8 cellular contexts compared by ENCODE assay signal in genomic region chr2:60553496-60553991, GRCh38. TPM values are rescaled to one million over a fixed set of nuclear protein-coding genes. Genes with fewer than 3 reads are reported as not detected.
DNase-seq lines count a peak whose midpoint lies in the region; ATAC-seq, FAIRE-seq and TF ChIP-seq lines count a peak whose summit lies in the region.

BCL11A (minus strand) TSS chr2:60553654; CDS start chr2:60553270, 384 bp downstream.

- H3K9ac ChIP-seq in endothelial cell of umbilical vein (replicated peaks; ENCODE audit: extremely low read depth, insufficient read depth, low read length) = no peak within 1 kb of the TSS

- H3K4me2 ChIP-seq in endothelial cell of umbilical vein (ENCODE audit: insufficient read depth, low read length) = peak within 1 kb of the TSS; percentile 92

- H2AFZ ChIP-seq in ACC112 (ENCODE audit: low read length, unreplicated experiment) = peak within 1 kb of the TSS; percentile 67
- H2AFZ ChIP-seq in endothelial cell of umbilical vein (ENCODE audit: low read depth, low read length) = peak within 1 kb of the TSS; percentile 92

- no TSS peak for BruUV-seq in endothelial cell of umbilical vein (replicated peaks; lab: Mats Ljungman, UMichigan)

- dilution Hi-C loops in endothelial cell of umbilical vein (cut with MboI; ENCODE audit: extremely low pct_ligation_motif_present, low sequenced_read_pairs) = no loop called here

- no peak for TF ChIP-seq POLR2A in endothelial cell of umbilical vein (IDR thresholded peaks at IDR 0.05; ENCODE audit: low read depth, low read length)

- H3K36me3 ChIP-seq in ACC112 (ENCODE audit: insufficient read depth, low read length) (no peaks in the 10 kb centered on the region), endothelial cell of umbilical vein (ENCODE audit: control insufficient read depth in 2 of 2, extremely low read depth in 1 of 2, insufficient read depth in 2 of 2, low read length in 2 of 2) (no peaks in the 10 kb centered on the region), aorta (ENCODE audit: control insufficient read depth in 1 of 2, insufficient read depth in 2 of 2, low read length in 1 of 2) (no peaks in the 10 kb centered on the region)

- POLR2A ChIA-PET in endothelial cell of umbilical vein (lab: Charles Lee) = no interaction called here

- CTCF ChIA-PET in endothelial cell of umbilical vein (lab: Charles Lee) = interaction anchor here (1.0 to 1.6 kb wide), 2 partner anchors 10 to 28 kb away, joined by 4 to 8 read pairs; no protein-coding TSS in a partner anchor

- peak; percentile 75 for FAIRE-seq in endothelial cell of umbilical vein (lab: Jason Lieb, UNC)

- H3K79me2 ChIP-seq in ACC112 (ENCODE audit: control insufficient read depth, insufficient read depth, low read length, unreplicated experiment) (no peaks in the 10 kb centered on the region), endothelial cell of umbilical vein (ENCODE audit: control insufficient read depth, insufficient read depth, low read length) (no peaks in the 10 kb centered on the region)

- ATAC-seq in GM18498 (IDR thresholded peaks at IDR 0.05; ENCODE audit: unreplicated experiment) (peak; percentile 0), aorta (ENCODE audit: low FRiP score) (no peak), HG03521 (IDR thresholded peaks at IDR 0.05; ENCODE audit: unreplicated experiment) (no peak)

- no peaks in the 10 kb centered on the region for H3K9me1 ChIP-seq in endothelial cell of umbilical vein (replicated peaks; ENCODE audit: control insufficient read depth, extremely low read depth, insufficient read depth, low read length)

- H3K27me3 ChIP-seq in ACC112 (ENCODE audit: insufficient read depth, low read length) = peaks cover 98% of the 10 kb centered on the region
- peaks cover 54 to 79% of the 10 kb centered on the region in 2 experiments for H3K27me3 ChIP-seq in endothelial cell of umbilical vein (ENCODE audit: control insufficient read depth in 2 of 2, insufficient read depth in 2 of 2, low read length in 2 of 2)
- H3K27me3 ChIP-seq in aorta (ENCODE audit: control insufficient read depth in 1 of 2, insufficient read depth in 2 of 2, low read length in 1 of 2) = peaks cover 0 to 5% of the 10 kb centered on the region in 2 donors

- H3K9me3 ChIP-seq in endothelial cell of umbilical vein (replicated peaks; ENCODE audit: control insufficient read depth, insufficient read depth, low read length) (no peaks in the 10 kb centered on the region), aorta (ENCODE audit: control insufficient read depth, low read length) (no peaks in the 10 kb centered on the region)

- TF ChIP-seq CTCF in endothelial cell of umbilical vein (IDR thresholded peaks at IDR 0.05; ENCODE audit: extremely low read depth in 1 of 2, insufficient read depth in 1 of 2, low read depth in 1 of 2, low read length in 2 of 2) = no peak

- H4K20me1 ChIP-seq in endothelial cell of umbilical vein (replicated peaks; ENCODE audit: control insufficient read depth, extremely low read depth, insufficient read depth, low read length) = no peaks in the 10 kb centered on the region

- no peak within 1 kb of the TSS for H3K27ac ChIP-seq in ACC112 (ENCODE audit: low read depth, low read length)
- H3K27ac ChIP-seq in endothelial cell of umbilical vein (ENCODE audit: insufficient read depth, low read depth, low read length) = no peak within 1 kb of the TSS
- H3K27ac ChIP-seq in aorta (ENCODE audit: low read depth in 1 of 2, low read length in 2 of 2) = no peak within 1 kb of the TSS

- H3K4me3 ChIP-seq in ACC112 (ENCODE audit: low read depth, low read length) = peak within 1 kb of the TSS; percentile 78
- H3K4me3 ChIP-seq in endothelial cell of umbilical vein (replicated peaks in 1 of 3; ENCODE audit: insufficient read depth in 1 of 3, low read depth in 1 of 3, low read length in 3 of 3) = peak within 1 kb of the TSS; percentile 58 to 86 (median 85)
- H3K4me3 ChIP-seq in aorta (ENCODE audit: low read length in 2 of 2) = peak within 1 kb of the TSS; percentile 32 to 60

- intact Hi-C loops in endothelial cell of umbilical vein (cut with micrococcal nuclease) = loop anchor here (5.0 kb wide), 1 partner anchor 1921 kb away; no protein-coding TSS in a partner anchor
- intact Hi-C loops in aorta (cut with DNase I) = no loop called here

- DNase-seq in NCI-H1092 (lab: John Stamatoyannopoulos, UW) (peak; percentile 60), SKM-1 (lab: John Stamatoyannopoulos, UW; ENCODE audit: unreplicated experiment) (peak; percentile 63), endothelial cell of umbilical vein (ENCODE audit: low read depth, low spot score) (peak; percentile 74), mucosa of gallbladder (ENCODE audit: low spot score) (peak; percentile 67), aorta (peak in 1 of 2 donors; percentile 54)

- WGBS in aorta, 2 donors = 0 to 2% methylated on average over 22 to 30 of the region's 30 CpGs

- H3K4me1 ChIP-seq in ACC112 (ENCODE audit: control insufficient read depth, insufficient read depth, low read length, unreplicated experiment) = no peaks in the 10 kb centered on the region
- peaks cover 25% of the 10 kb centered on the region for H3K4me1 ChIP-seq in endothelial cell of umbilical vein (ENCODE audit: control insufficient read depth, extremely low read depth, insufficient read depth, low read length)
- no peaks in the 10 kb centered on the region for H3K4me1 ChIP-seq in aorta (ENCODE audit: control insufficient read depth in 1 of 2, insufficient read depth in 2 of 2, low read length in 2 of 2)

TF ChIP-seq in endothelial cell of umbilical vein, 7 proteins besides CTCF, POLR2A, EP300 and RAD21:
- TF ChIP-seq JUN (IDR thresholded peaks at IDR 0.05; ENCODE audit: borderline replicate concordance, insufficient read depth, insufficient read length, low read depth) (no peak), MAX (IDR thresholded peaks at IDR 0.05; ENCODE audit: insufficient read depth, insufficient read length) (no peak), MYC (IDR thresholded peaks at IDR 0.05; ENCODE audit: low read depth, low read length) (no peak), EZH2 (IDR thresholded peaks at IDR 0.05; ENCODE audit: borderline replicate concordance, low read depth, low read length, severe bottlenecking) (no peak), POLR2AphosphoS5 (IDR thresholded peaks at IDR 0.05; ENCODE audit: insufficient read depth, low read depth, low read length) (no peak), FOS (IDR thresholded peaks at IDR 0.05; ENCODE audit: borderline replicate concordance, insufficient read depth, low read length) (no peak), GATA2 (IDR thresholded peaks at IDR 0.05; ENCODE audit: insufficient read depth, insufficient read length, low read depth, low read length) (no peak)

RNA-seq across cellular contexts. Expression of gene BCL11A, which starts in this region (rescaled TPM):
- 0.88 and 0.92 TPM in 2 replicates for total RNA-seq in endothelial cell of umbilical vein
- 0.12 and 0.16 TPM in 2 replicates for polyA plus RNA-seq in endothelial cell of umbilical vein
- polyA plus RNA-seq in endothelial cell of umbilical vein (2011; cell fraction: cytosol; rRNA removed) = 0.11 and 0.26 TPM in 2 replicates
- 0.99 and 1.2 TPM in 2 replicates for polyA plus RNA-seq in endothelial cell of umbilical vein (2011; cell fraction: nucleus; rRNA removed)
- polyA plus RNA-seq in endothelial cell of umbilical vein (2012) = 1.0 and 1.4 TPM in 2 replicates
- polyA minus RNA-seq in endothelial cell of umbilical vein = 0.29 and 0.66 TPM in 2 replicates
- not detected for polyA minus RNA-seq in endothelial cell of umbilical vein (2011; cell fraction: cytosol; rRNA and poly(A)+ RNA removed)
- polyA minus RNA-seq in endothelial cell of umbilical vein (2011; cell fraction: nucleus; rRNA and poly(A)+ RNA removed) = 1.4 and 1.5 TPM in 2 replicates
- total RNA-seq in mucosa of gallbladder = 21.3 TPM
- total RNA-seq in aorta = 1 to 10 TPM in 1 of 2 donors, under 1 TPM in 1; 0.97 to 2.0 TPM
- 1 to 10 TPM in 1 of 2 donors, not detected in 1; 4.4 TPM for polyA plus RNA-seq in aorta
